1 cellular context compared by ENCODE assay signal in genomic region chr16:74666425-74667214, GRCh38.
TF ChIP-seq lines count a peak whose summit lies in the region.

A gene with protein sequence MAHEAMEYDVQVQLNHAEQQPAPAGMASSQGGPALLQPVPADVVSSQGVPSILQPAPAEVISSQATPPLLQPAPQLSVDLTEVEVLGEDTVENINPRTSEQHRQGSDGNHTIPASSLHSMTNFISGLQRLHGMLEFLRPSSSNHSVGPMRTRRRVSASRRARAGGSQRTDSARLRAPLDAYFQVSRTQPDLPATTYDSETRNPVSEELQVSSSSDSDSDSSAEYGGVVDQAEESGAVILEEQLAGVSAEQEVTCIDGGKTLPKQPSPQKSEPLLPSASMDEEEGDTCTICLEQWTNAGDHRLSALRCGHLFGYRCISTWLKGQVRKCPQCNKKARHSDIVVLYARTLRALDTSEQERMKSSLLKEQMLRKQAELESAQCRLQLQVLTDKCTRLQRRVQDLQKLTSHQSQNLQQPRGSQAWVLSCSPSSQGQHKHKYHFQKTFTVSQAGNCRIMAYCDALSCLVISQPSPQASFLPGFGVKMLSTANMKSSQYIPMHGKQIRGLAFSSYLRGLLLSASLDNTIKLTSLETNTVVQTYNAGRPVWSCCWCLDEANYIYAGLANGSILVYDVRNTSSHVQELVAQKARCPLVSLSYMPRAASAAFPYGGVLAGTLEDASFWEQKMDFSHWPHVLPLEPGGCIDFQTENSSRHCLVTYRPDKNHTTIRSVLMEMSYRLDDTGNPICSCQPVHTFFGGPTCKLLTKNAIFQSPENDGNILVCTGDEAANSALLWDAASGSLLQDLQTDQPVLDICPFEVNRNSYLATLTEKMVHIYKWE (minus strand): TSS chr16:74666877. CDS start chr16:74661449, 5,428 bp downstream.

TF ChIP-seq in SK-N-SH, 30 proteins besides CTCF, POLR2A, EP300 and RAD21 (continued from another document):
- TF ChIP-seq, protein P1, sequence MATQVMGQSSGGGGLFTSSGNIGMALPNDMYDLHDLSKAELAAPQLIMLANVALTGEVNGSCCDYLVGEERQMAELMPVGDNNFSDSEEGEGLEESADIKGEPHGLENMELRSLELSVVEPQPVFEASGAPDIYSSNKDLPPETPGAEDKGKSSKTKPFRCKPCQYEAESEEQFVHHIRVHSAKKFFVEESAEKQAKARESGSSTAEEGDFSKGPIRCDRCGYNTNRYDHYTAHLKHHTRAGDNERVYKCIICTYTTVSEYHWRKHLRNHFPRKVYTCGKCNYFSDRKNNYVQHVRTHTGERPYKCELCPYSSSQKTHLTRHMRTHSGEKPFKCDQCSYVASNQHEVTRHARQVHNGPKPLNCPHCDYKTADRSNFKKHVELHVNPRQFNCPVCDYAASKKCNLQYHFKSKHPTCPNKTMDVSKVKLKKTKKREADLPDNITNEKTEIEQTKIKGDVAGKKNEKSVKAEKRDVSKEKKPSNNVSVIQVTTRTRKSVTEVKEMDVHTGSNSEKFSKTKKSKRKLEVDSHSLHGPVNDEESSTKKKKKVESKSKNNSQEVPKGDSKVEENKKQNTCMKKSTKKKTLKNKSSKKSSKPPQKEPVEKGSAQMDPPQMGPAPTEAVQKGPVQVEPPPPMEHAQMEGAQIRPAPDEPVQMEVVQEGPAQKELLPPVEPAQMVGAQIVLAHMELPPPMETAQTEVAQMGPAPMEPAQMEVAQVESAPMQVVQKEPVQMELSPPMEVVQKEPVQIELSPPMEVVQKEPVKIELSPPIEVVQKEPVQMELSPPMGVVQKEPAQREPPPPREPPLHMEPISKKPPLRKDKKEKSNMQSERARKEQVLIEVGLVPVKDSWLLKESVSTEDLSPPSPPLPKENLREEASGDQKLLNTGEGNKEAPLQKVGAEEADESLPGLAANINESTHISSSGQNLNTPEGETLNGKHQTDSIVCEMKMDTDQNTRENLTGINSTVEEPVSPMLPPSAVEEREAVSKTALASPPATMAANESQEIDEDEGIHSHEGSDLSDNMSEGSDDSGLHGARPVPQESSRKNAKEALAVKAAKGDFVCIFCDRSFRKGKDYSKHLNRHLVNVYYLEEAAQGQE (IDR thresholded peaks at IDR 0.05; ENCODE audit: low read depth, low read length) = peak; percentile 42; the same call in 1 of the 2 replicates
- TF ChIP-seq, protein P2, sequence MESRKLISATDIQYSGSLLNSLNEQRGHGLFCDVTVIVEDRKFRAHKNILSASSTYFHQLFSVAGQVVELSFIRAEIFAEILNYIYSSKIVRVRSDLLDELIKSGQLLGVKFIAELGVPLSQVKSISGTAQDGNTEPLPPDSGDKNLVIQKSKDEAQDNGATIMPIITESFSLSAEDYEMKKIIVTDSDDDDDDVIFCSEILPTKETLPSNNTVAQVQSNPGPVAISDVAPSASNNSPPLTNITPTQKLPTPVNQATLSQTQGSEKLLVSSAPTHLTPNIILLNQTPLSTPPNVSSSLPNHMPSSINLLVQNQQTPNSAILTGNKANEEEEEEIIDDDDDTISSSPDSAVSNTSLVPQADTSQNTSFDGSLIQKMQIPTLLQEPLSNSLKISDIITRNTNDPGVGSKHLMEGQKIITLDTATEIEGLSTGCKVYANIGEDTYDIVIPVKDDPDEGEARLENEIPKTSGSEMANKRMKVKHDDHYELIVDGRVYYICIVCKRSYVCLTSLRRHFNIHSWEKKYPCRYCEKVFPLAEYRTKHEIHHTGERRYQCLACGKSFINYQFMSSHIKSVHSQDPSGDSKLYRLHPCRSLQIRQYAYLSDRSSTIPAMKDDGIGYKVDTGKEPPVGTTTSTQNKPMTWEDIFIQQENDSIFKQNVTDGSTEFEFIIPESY (IDR thresholded peaks at IDR 0.05; ENCODE audit: borderline replicate concordance, low read depth) = no peak
